In the genomic region with DNA sequence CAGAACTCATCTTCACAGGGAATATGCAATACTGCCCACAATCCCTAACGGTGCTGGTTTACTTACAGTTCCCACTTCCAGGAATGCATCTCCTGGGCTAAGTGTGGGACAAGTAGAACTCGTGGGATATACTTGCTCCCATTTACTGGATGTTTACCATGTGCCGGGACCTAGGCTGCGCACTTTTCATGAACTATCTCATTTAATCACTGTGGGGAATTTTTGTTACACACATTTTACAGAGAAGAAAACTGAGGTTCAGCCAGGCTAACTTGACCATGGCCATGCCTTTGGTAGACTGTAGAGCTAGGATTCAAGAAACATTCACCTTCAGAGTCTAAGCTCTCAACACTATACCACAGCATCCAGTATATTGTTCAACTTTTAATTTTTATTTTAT, we compare ENCODE assay signal across 7 cellular contexts. TPM values are rescaled to one million over a fixed set of nuclear protein-coding genes. Genes with fewer than 3 reads are reported as not detected.
"Had no signal": no experiment of that assay in that cellular context is flagged by ENCODE, and none has a peak within 500 bp of the region (broad histone marks: within the 10 kb centered on the region; RNA-seq: fewer than 3 reads in every experiment).

No MANE protein-coding gene starts in this region.

- H3K4me2 ChIP-seq: KMS-11 had no signal

- DNase-seq: IMR-90, KBM-7, KG1 had no signal

- H3K27ac Mint-ChIP-seq: IgD-negative memory B cell had no signal

- H3K27ac ChIP-seq: HL-60, KMS-11 had no signal

- H3K9ac ChIP-seq: KMS-11 had no signal

- H3K4me1 Mint-ChIP-seq: IgD-negative memory B cell had no signal

- ATAC-seq: HepG2 had no signal

- H3K4me3 Mint-ChIP-seq: IgD-negative memory B cell had no signal

- FAIRE-seq: HepG2 had no signal

- H3K9me3 Mint-ChIP-seq: IgD-negative memory B cell had no signal

RNA-seq across cellular contexts. Expression of a gene that starts 24.4 kb away (rescaled TPM):
- polyA plus RNA-seq: IgD-negative memory B cell had no signal
